In genomic region chr4:181905708-181906107, GRCh38 we compare ENCODE assay signal across 8 cellular contexts.
"Had no signal": no experiment of that assay in that cellular context is flagged by ENCODE, and none has a peak within 500 bp of the region (broad histone marks: within the 10 kb centered on the region; RNA-seq: fewer than 3 reads in every experiment).

No MANE protein-coding gene starts in this region.

- H3K36me3 ChIP-seq: HAP-1 had no signal

- H3K27ac Mint-ChIP-seq: GM23338, HFFc6, IgD-negative memory B cell had no signal

- H3K9me3 ChIP-seq: HAP-1 had no signal

- ATAC-seq: GM23338, HCT116 had no signal

- H3K4me1 Mint-ChIP-seq: GM23338, IgD-negative memory B cell had no signal

- H3K4me1 ChIP-seq: HAP-1 had no signal

- H3K36me3 Mint-ChIP-seq: IgD-negative memory B cell had no signal

- H3K4me3 ChIP-seq: GM23338, HAP-1 had no signal

- H3K4me3 Mint-ChIP-seq: GM23338, HFFc6, IgD-negative memory B cell had no signal

- H2AFZ ChIP-seq: GM23338 had no signal

- H3K27ac ChIP-seq: HL-60 had no signal

- H3K27me3 Mint-ChIP-seq: IgD-negative memory B cell had no signal

- H3K4me2 ChIP-seq: GM23338 had no signal

- DNase-seq: H7, HFFc6, KG1 had no signal
